ENCODE assay signal across 12 cellular contexts in genomic region chr4:184801781-184802180, GRCh38. TPM values are rescaled to one million over a fixed set of nuclear protein-coding genes. Genes with fewer than 3 reads are reported as not detected.
DNase-seq lines count a peak whose midpoint lies in the region; ATAC-seq and TF ChIP-seq lines count a peak whose summit lies in the region.
"Had no signal": no experiment of that assay in that cellular context is flagged by ENCODE, and none has a peak within 500 bp of the region (broad histone marks: within the 10 kb centered on the region; RNA-seq: fewer than 3 reads in every experiment).

No MANE protein-coding gene starts in this region.

- no peak overlapping the region for H3K4me2 ChIP-seq in fibroblast of lung (ENCODE audit: extremely low read depth, insufficient read depth, low read length)

- H3K4me3 ChIP-seq in SK-N-MC, result peak overlapping the region; percentile 69
- H3K4me3 ChIP-seq in fibroblast of lung (replicated peaks in 1 of 4; ENCODE audit: control extremely low read depth in 1 of 4, insufficient read depth in 1 of 4, low read depth in 3 of 4, low read length in 4 of 4), result no peak overlapping the region

- H3K36me3 ChIP-seq in SK-N-MC (ENCODE audit: insufficient read depth, low read length) (no peaks in the 10 kb centered on the region), fibroblast of lung (ENCODE audit: control insufficient read depth, insufficient read depth, low read length) (no peaks in the 10 kb centered on the region)

- H3K9ac ChIP-seq in SK-N-MC (ENCODE audit: insufficient read length), result peak overlapping the region; percentile 65
- no peak overlapping the region for H3K9ac ChIP-seq in fibroblast of lung (ENCODE audit: insufficient read depth, low read length)
- H3K9ac ChIP-seq: parathyroid adenoma had no signal

- no peaks in the 10 kb centered on the region for H3K79me2 ChIP-seq in fibroblast of lung (ENCODE audit: control insufficient read depth, insufficient read depth, low read length)

- H3K4me1 ChIP-seq in fibroblast of lung (ENCODE audit: control insufficient read depth, extremely low read depth, insufficient read depth, low read length), result no peaks in the 10 kb centered on the region
- H3K4me1 ChIP-seq: Caco-2, parathyroid adenoma had no signal

- H3K27me3 ChIP-seq in fibroblast of lung (ENCODE audit: control insufficient read depth, insufficient read depth, low read length), result no peaks in the 10 kb centered on the region

- DNase-seq in AG08395 (ENCODE audit: low spot score) (peak; percentile 23), SK-N-MC (ENCODE audit: low read depth, low spot score) (no peak), fibroblast of lung (ENCODE audit: low read depth in 2 of 2) (peak; percentile 8 to 84), omental fat pad (ENCODE audit: low spot score) (no peak), NCI-H526 (lab: John Stamatoyannopoulos, UW) (no peak), NCI-H2227 (lab: John Stamatoyannopoulos, UW; ENCODE audit: unreplicated experiment) (no peak), RKO (ENCODE audit: low spot score) (no peak), NCI-H1092 treated with DMSO at 0.1 percent for 48 hours (lab: John Stamatoyannopoulos, UW) (no peak)
- DNase-seq: activated effector memory CD4-positive, alpha-beta T cell treated with anti-CD3 and anti-CD28 coated beads, Interleukin-2, amount 50 U/mL, for 16 hours; Caco-2 had no signal

- H3K9me3 ChIP-seq in SK-N-MC (ENCODE audit: low read depth, low read length), result no peaks in the 10 kb centered on the region
- no peaks in the 10 kb centered on the region for H3K9me3 ChIP-seq in fibroblast of lung (ENCODE audit: control insufficient read depth, insufficient read depth, low read depth, low read length)
- H3K9me3 ChIP-seq: Caco-2 had no signal

- H3K27ac ChIP-seq in SK-N-MC (peak overlapping the region; percentile 86), fibroblast of lung (ENCODE audit: insufficient read depth, low read length) (no peak overlapping the region)
- H3K27ac ChIP-seq: parathyroid adenoma, VCaP had no signal

- peak; percentile 93 for ATAC-seq in omental fat pad (ENCODE audit: low FRiP score)

- H4K20me1 ChIP-seq in fibroblast of lung (ENCODE audit: control insufficient read depth, extremely low read depth, insufficient read depth, low read length), result no peaks in the 10 kb centered on the region

- TF ChIP-seq CTCF in fibroblast of lung (conservative IDR thresholded peaks at IDR 0.05 in 1 of 2, IDR thresholded peaks at IDR 0.05 in 1 of 2; ENCODE audit: low read depth in 1 of 2, low read length in 2 of 2) (no peak), omental fat pad (IDR thresholded peaks at IDR 0.05) (no peak)

- no peak overlapping the region for H2AFZ ChIP-seq in fibroblast of lung (ENCODE audit: low read length)
- H2AFZ ChIP-seq: parathyroid adenoma had no signal

RNA-seq across cellular contexts. Expression of gene ACSL1, which starts 24.0 kb away (rescaled TPM):
- total RNA-seq in fibroblast of lung, result 24.4 and 30.1 TPM in 2 replicates
- 15.4 and 22.5 TPM in 2 replicates for polyA plus RNA-seq in fibroblast of lung
- 14.2 and 22.5 TPM in 2 replicates for polyA plus RNA-seq in fibroblast of lung (2012)
- 34.8 and 49.1 TPM in 2 replicates for polyA minus RNA-seq in fibroblast of lung (ENCODE audit: low replicate concordance)
- total RNA-seq in omental fat pad, result 1,000 to 10,000 TPM in 2 of 4 donors, 100 to 1,000 TPM in 2; 577 to 1,142 (median 917) TPM

Comparison
In these comparisons a context has a peak if more than half of its experiments do, and no peak if none do; other contexts are left out.
1. DNase-seq: peak in AG08395 (single experiment) and fibroblast of lung (2 of 2); none in SK-N-MC (single experiment), omental fat pad (single experiment), NCI-H526 (0 of 2), NCI-H2227 (single experiment), RKO (single experiment) and NCI-H1092 treated with DMSO at 0.1 percent for 48 hours (single experiment).
2. RNA of gene ACSL1, which starts 24.0 kb away (total RNA-seq): 577 to 1,142 TPM in omental fat pad; 24.4 to 30.1 TPM in fibroblast of lung; every median in the first group is over 10 times any median in the second.